In genomic region chr15:71228403-71228802, GRCh38 we compare ENCODE assay signal across 22 cellular contexts.
DNase-seq lines count a peak whose midpoint lies in the region; ATAC-seq and TF ChIP-seq lines count a peak whose summit lies in the region.
"Had no signal": no experiment of that assay in that cellular context is flagged by ENCODE, and none has a peak within 500 bp of the region (broad histone marks: within the 10 kb centered on the region; RNA-seq: fewer than 3 reads in every experiment).

No MANE protein-coding gene starts in this region.

- H3K27ac ChIP-seq in WERI-Rb-1, result no peak overlapping the region
- H3K27ac ChIP-seq: PC-9, SJCRH30 had no signal

- H3K27me3 ChIP-seq in HAP-1 (ENCODE audit: low read depth) (no peaks in the 10 kb centered on the region), WERI-Rb-1 (ENCODE audit: insufficient read depth, low read depth, severe bottlenecking) (no peaks in the 10 kb centered on the region)
- H3K27me3 ChIP-seq: SJCRH30 had no signal

- H3K9me3 ChIP-seq in HAP-1, result peaks cover 4% of the 10 kb centered on the region; the same call in 1 of the 2 replicates
- peaks cover 10% of the 10 kb centered on the region for H3K9me3 ChIP-seq in WERI-Rb-1 (ENCODE audit: severe bottlenecking)
- H3K9me3 ChIP-seq: SJCRH30 had no signal

- H3K4me1 Mint-ChIP-seq in nephron progenitor cell, result peaks cover 81% of the 10 kb centered on the region
- H3K4me1 Mint-ChIP-seq: IgD-negative memory B cell had no signal

- DNase-seq in HAP-1 (ENCODE audit: low spot score in 2 of 2) (peak; percentile 26 to 43), WERI-Rb-1 (peak; percentile 18), iris pigment epithelial cell (ENCODE audit: low read depth) (peak; percentile 59), nephron progenitor cell (no peak), COLO829 (ENCODE audit: low spot score) (no peak), C1 segment of cervical spinal cord (lab: John Stamatoyannopoulos, UW) (no peak)
- DNase-seq: ACHN; Calu3; CD4-positive, alpha-beta T cell; DMS53; Kasumi-1; NCI-H1105; NCI-H1694 treated with DMSO at 0.1 percent for 48 hours; NCI-H2171; NCI-H446; NCI-H748 treated with DMSO at 0.1 percent for 48 hours; PC-9; SW 1271 had no signal

- peaks cover 9% of the 10 kb centered on the region for H3K27me3 Mint-ChIP-seq in nephron progenitor cell (ENCODE audit: low read depth, poor library complexity)
- H3K27me3 Mint-ChIP-seq: IgD-negative memory B cell had no signal

- H3K36me3 Mint-ChIP-seq in nephron progenitor cell (ENCODE audit: low read depth), result no peaks in the 10 kb centered on the region
- H3K36me3 Mint-ChIP-seq: IgD-negative memory B cell had no signal

- H3K27ac Mint-ChIP-seq in nephron progenitor cell, result peak overlapping the region; percentile 3
- H3K27ac Mint-ChIP-seq: CD4-positive, alpha-beta T cell; IgD-negative memory B cell had no signal

- H3K4me3 Mint-ChIP-seq in nephron progenitor cell, result no peak overlapping the region
- H3K4me3 Mint-ChIP-seq: CD4-positive, alpha-beta T cell; IgD-negative memory B cell had no signal

- no peaks in the 10 kb centered on the region for H3K9me3 Mint-ChIP-seq in nephron progenitor cell
- H3K9me3 Mint-ChIP-seq: CD4-positive, alpha-beta T cell had no signal

- in situ Hi-C loops in HAP-1 (cut with MboI; ENCODE audit: low sequenced_read_pairs), result no loop called here

- TF ChIP-seq CTCF in WERI-Rb-1 (IDR thresholded peaks at IDR 0.05; ENCODE audit: low read depth, low read length), result no peak
- TF ChIP-seq CTCF in nephron progenitor cell (IDR thresholded peaks at IDR 0.05), result no peak

- H3K4me3 ChIP-seq in HAP-1, result no peak overlapping the region
- H3K4me3 ChIP-seq in WERI-Rb-1 (ENCODE audit: low read depth, low read length), result no peak overlapping the region
- H3K4me3 ChIP-seq: PC-9, SJCRH30 had no signal

- ATAC-seq in HG03108 (IDR thresholded peaks at IDR 0.05; ENCODE audit: unreplicated experiment) (no peak), HG03045 (IDR thresholded peaks at IDR 0.05; ENCODE audit: unreplicated experiment) (no peak)

- no peaks in the 10 kb centered on the region for H3K36me3 ChIP-seq in HAP-1 (replicated peaks)
- no peaks in the 10 kb centered on the region for H3K36me3 ChIP-seq in WERI-Rb-1
- H3K36me3 ChIP-seq: SJCRH30 had no signal

- H3K4me1 ChIP-seq in HAP-1, result peaks cover 18% of the 10 kb centered on the region

Comparison
In these comparisons a context has a peak if more than half of its experiments do, and no peak if none do; other contexts are left out.
1. DNase-seq: peak in HAP-1 (2 of 2), WERI-Rb-1 (single experiment) and iris pigment epithelial cell (single experiment); none in nephron progenitor cell (single experiment), COLO829 (single experiment) and C1 segment of cervical spinal cord (0 of 14).